In genomic region chr3:71127052-71127451, GRCh38 we compare ENCODE assay signal across 10 cellular contexts.
A peak's percentile ranks its signal among the peaks of the same experiment; 100 is the strongest.
DNase-seq lines count a peak whose midpoint lies in the region; TF ChIP-seq lines count a peak whose summit lies in the region.
"Had no signal": no experiment of that assay in that cellular context is flagged by ENCODE, and none has a peak within 500 bp of the region (broad histone marks: within the 10 kb centered on the region; RNA-seq: fewer than 3 reads in every experiment).

No MANE protein-coding gene starts in this region.

- no peak overlapping the region for H3K4me2 ChIP-seq in MM.1S (ENCODE audit: low read depth, low read length)

- WGBS in tibial nerve, 2 donors = 71 to 73% methylated on average over 4 of the region's 4 CpGs

- no peak overlapping the region for H3K4me3 Mint-ChIP-seq in MCF 10A (ENCODE audit: unreplicated experiment)
- peak overlapping the region; percentile 4 for H3K4me3 Mint-ChIP-seq in mesothelial cell of epicardium

- DNase-seq in breast epithelium (ENCODE audit: low spot score in 2 of 2) (no peak), MCF 10A (ENCODE audit: unreplicated experiment) (no peak), adipocyte (ENCODE audit: low read depth) (no peak), mesothelial cell of epicardium (ENCODE audit: low spot score in 2 of 2, unreplicated experiment in 2 of 2) (no peak), tibial nerve (ENCODE audit: low spot score in 2 of 2) (no peak), cerebellum (ENCODE audit: low spot score) (no peak), NCI-H2029 (lab: John Stamatoyannopoulos, UW) (no peak), MM.1S (no peak)
- DNase-seq: NCI-H2171 had no signal

- H4K20me1 ChIP-seq in MM.1S (ENCODE audit: insufficient read depth, low read length) = no peaks in the 10 kb centered on the region

- intact Hi-C loops in breast epithelium (cut with DNase I; ENCODE audit: low total_unique reads) = no loop called here
- intact Hi-C loops in MCF 10A (cut with micrococcal nuclease) = no loop called here

- CTCF ChIA-PET in MCF 10A (lab: Yijun Ruan, JAX) = no interaction called here

- peak overlapping the region; percentile 76 to 92 for H3K27ac ChIP-seq in breast epithelium
- peak overlapping the region in 3 of 4 donors; percentile 6 to 87 (median 18) for H3K27ac ChIP-seq in tibial nerve
- H3K27ac ChIP-seq in MM.1S (ENCODE audit: low read length) = no peak overlapping the region
- H3K27ac ChIP-seq: HL-60 had no signal

- POLR2A ChIA-PET in MCF 10A (lab: Yijun Ruan, JAX) = no interaction called here

- H3F3A ChIP-seq in MM.1S (ENCODE audit: insufficient read depth, low read length) = no peaks in the 10 kb centered on the region

- H3K9ac ChIP-seq in adipocyte (ENCODE audit: low read length) (peak overlapping the region; percentile 89), MM.1S (ENCODE audit: low read length) (no peak overlapping the region)

- H3K79me2 ChIP-seq in MM.1S (ENCODE audit: low read length) = no peaks in the 10 kb centered on the region

- H3K4me1 Mint-ChIP-seq in MCF 10A (ENCODE audit: insufficient read depth, unreplicated experiment) (peaks cover 23% of the 10 kb centered on the region), mesothelial cell of epicardium (peaks cover 55% of the 10 kb centered on the region)

- H3K9me3 Mint-ChIP-seq in MCF 10A (ENCODE audit: unreplicated experiment) (no peaks in the 10 kb centered on the region), mesothelial cell of epicardium (no peaks in the 10 kb centered on the region)

- TF ChIP-seq EP300 in tibial nerve (IDR thresholded peaks at IDR 0.05) = no peak

- H3K27me3 ChIP-seq in breast epithelium (no peaks in the 10 kb centered on the region), adipocyte (replicated peaks; ENCODE audit: control insufficient read depth, insufficient read depth, low read length) (no peaks in the 10 kb centered on the region), tibial nerve (no peaks in the 10 kb centered on the region), MM.1S (replicated peaks; ENCODE audit: insufficient read depth, low read length) (no peaks in the 10 kb centered on the region)

- TF ChIP-seq CTCF in breast epithelium (IDR thresholded peaks at IDR 0.05) (no peak), MCF 10A (IDR thresholded peaks at IDR 0.05; ENCODE audit: unreplicated experiment) (no peak), mesothelial cell of epicardium (IDR thresholded peaks at IDR 0.05; ENCODE audit: unreplicated experiment) (no peak), tibial nerve (IDR thresholded peaks at IDR 0.05) (no peak), MM.1S (IDR thresholded peaks at IDR 0.05; ENCODE audit: low read length) (no peak)

- H3K4me1 ChIP-seq in breast epithelium = peaks cover 0 to 6% of the 10 kb centered on the region in 2 donors
- peaks cover 36% of the 10 kb centered on the region for H3K4me1 ChIP-seq in adipocyte (ENCODE audit: control insufficient read depth, insufficient read depth, low read length)
- peaks cover 0 to 44% (median 19%) of the 10 kb centered on the region in 4 donors for H3K4me1 ChIP-seq in tibial nerve
- no peaks in the 10 kb centered on the region for H3K4me1 ChIP-seq in MM.1S (ENCODE audit: low read length)

- H3K36me3 ChIP-seq in breast epithelium = no peaks in the 10 kb centered on the region
- no peaks in the 10 kb centered on the region for H3K36me3 ChIP-seq in adipocyte (ENCODE audit: control insufficient read depth, insufficient read depth, low read length, severe bottlenecking)
- H3K36me3 ChIP-seq in tibial nerve = no peaks in the 10 kb centered on the region
- H3K36me3 ChIP-seq in MM.1S (replicated peaks; ENCODE audit: insufficient read depth, low read length) = no peaks in the 10 kb centered on the region

- TF ChIP-seq POLR2A in breast epithelium (IDR thresholded peaks at IDR 0.05) = no peak
- no peak for TF ChIP-seq POLR2A in tibial nerve (IDR thresholded peaks at IDR 0.05)

- no peaks in the 10 kb centered on the region for H3K9me3 ChIP-seq in breast epithelium
- no peaks in the 10 kb centered on the region for H3K9me3 ChIP-seq in adipocyte (ENCODE audit: control insufficient read depth, low read length)
- H3K9me3 ChIP-seq in tibial nerve = no peaks in the 10 kb centered on the region
- no peaks in the 10 kb centered on the region for H3K9me3 ChIP-seq in MM.1S (replicated peaks; ENCODE audit: insufficient read depth, low read length)

- H3K4me3 ChIP-seq in breast epithelium (peak overlapping the region in 2 of 3 donors; percentile 0 to 60), adipocyte (ENCODE audit: low read length) (peak overlapping the region; percentile 86), tibial nerve (peak overlapping the region in 1 of 4 donors; percentile 6), MM.1S (ENCODE audit: low read length) (no peak overlapping the region)

- H3K36me3 Mint-ChIP-seq in MCF 10A (ENCODE audit: insufficient read depth, unreplicated experiment) (no peaks in the 10 kb centered on the region), mesothelial cell of epicardium (no peaks in the 10 kb centered on the region)

- no peak overlapping the region for H2AFZ ChIP-seq in MM.1S (ENCODE audit: low read length)

- H3K27ac Mint-ChIP-seq in MCF 10A (ENCODE audit: low read depth, unreplicated experiment) = no peak overlapping the region
- peak overlapping the region; percentile 98 for H3K27ac Mint-ChIP-seq in mesothelial cell of epicardium

- no TSS peak for BruUV-seq in MCF 10A (replicated peaks; lab: Mats Ljungman, UMichigan)

- H3K27me3 Mint-ChIP-seq in MCF 10A (ENCODE audit: insufficient read depth, unreplicated experiment) (no peaks in the 10 kb centered on the region), mesothelial cell of epicardium (ENCODE audit: low read depth) (no peaks in the 10 kb centered on the region)

- no peaks in the 10 kb centered on the region for H3K9me2 ChIP-seq in MM.1S (replicated peaks; ENCODE audit: insufficient read depth, low read length)
